Comparison of ENCODE assay signal across 17 cellular contexts in the genomic region with DNA sequence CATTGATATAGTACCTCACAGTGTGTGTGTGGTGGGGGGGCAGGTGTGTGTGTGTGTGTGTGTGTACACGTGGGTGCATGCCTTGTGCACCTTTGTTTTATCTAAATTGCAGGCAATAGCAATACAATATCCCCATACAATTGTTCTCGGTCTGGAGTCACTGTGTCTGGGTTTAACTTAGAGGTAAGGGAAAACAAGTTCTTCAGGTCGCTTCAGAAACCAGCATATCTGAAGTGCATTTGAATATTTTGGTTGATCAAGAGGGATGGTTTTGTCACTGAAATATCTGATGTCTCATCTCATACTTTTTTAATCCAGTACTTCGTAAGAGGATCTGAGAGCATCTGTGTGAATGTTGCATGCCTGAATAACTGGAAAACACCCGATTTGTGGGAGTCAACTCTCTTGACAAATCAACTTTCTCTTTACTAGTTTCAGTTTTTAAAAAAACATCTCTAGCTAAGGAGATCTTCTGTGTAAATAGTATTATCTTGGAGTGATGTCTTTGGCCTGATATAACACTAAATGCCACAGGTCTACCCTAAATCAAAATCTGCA.
A peak's percentile ranks its signal among the peaks of the same experiment; 100 is the strongest.
DNase-seq lines count a peak whose midpoint lies in the region; ATAC-seq, FAIRE-seq and TF ChIP-seq lines count a peak whose summit lies in the region.
"Had no signal": no experiment of that assay in that cellular context is flagged by ENCODE, and none has a peak within 500 bp of the region (broad histone marks: within the 10 kb centered on the region; RNA-seq: fewer than 3 reads in every experiment).

No MANE protein-coding gene starts in this region.

- H3K36me3 ChIP-seq in HEK293 (ENCODE audit: control insufficient read depth in 2 of 2, insufficient read depth in 1 of 2, low read length in 2 of 2) = no peaks in the 10 kb centered on the region; a peak in 1 of 3 replicates
- peaks cover 31% of the 10 kb centered on the region; the same call in 2 of the 3 replicates for H3K36me3 ChIP-seq in K562 (ENCODE audit: control insufficient read depth, insufficient read depth, low read length)

- TF ChIP-seq CTCF in HEK293 (tag by site-specific recombination; IDR thresholded peaks at IDR 0.05) (no peak), K562 (IDR thresholded peaks at IDR 0.05 in 2 of 3, conservative IDR thresholded peaks at IDR 0.05 in 1 of 3; ENCODE audit: insufficient read depth in 2 of 3, low read depth in 1 of 3, low read length in 3 of 3) (no peak), type B pancreatic cell (conservative IDR thresholded peaks at IDR 0.05) (no peak)

- H2AFZ ChIP-seq in K562 (ENCODE audit: low read depth, low read length) = 0 out of 2 replicates have a peak overlapping the region, but pooled peaks have one; percentile 70

- no peak overlapping the region for H3K4me2 ChIP-seq in K562 (ENCODE audit: insufficient read depth, low read length)

- H3K36me3 Mint-ChIP-seq in type B pancreatic cell = peaks cover 7% of the 10 kb centered on the region
- H3K36me3 Mint-ChIP-seq: CD4-positive, CD25-positive, alpha-beta regulatory T cell had no signal

- in situ Hi-C loops in K562 (cut with MboI) = no loop called here

- WGBS in K562 (ENCODE audit: insufficient coverage, low coverage, missing lambda C conversion rate) = 81% methylated on average over 5 of the region's 5 CpGs

- TF ChIP-seq RAD21 in K562 (CRISPR knock-in tag; conservative IDR thresholded peaks at IDR 0.05 in 1 of 2, IDR thresholded peaks at IDR 0.05 in 1 of 2) = no peak

- H3K4me3 ChIP-seq in HEK293 (ENCODE audit: low read depth, low read length) = no peak overlapping the region
- H3K4me3 ChIP-seq in K562 = no peak overlapping the region

- TF ChIP-seq POLR2A in K562 (conservative IDR thresholded peaks at IDR 0.05) = no peak

- CTCF ChIA-PET in HEK293 (lab: Yijun Ruan, JAX) = interaction anchor here (0.6 kb wide), 1 partner anchor 350 kb away, joined by 5 read pairs; no protein-coding TSS in a partner anchor
- CTCF ChIA-PET in K562 (lab: Yijun Ruan, JAX; ENCODE audit: low intra/inter-chr PET ratio) = no interaction called here

- H3K9me1 ChIP-seq in K562 (ENCODE audit: control insufficient read depth, insufficient read depth, low read length) = no peaks in the 10 kb centered on the region

- no TSS peak for BruUV-seq in K562 (replicated peaks; lab: Mats Ljungman, UMichigan)

- H3K4me1 Mint-ChIP-seq in type B pancreatic cell (ENCODE audit: unreplicated experiment) = peaks cover 24% of the 10 kb centered on the region
- H3K4me1 Mint-ChIP-seq: CD4-positive, CD25-positive, alpha-beta regulatory T cell had no signal

- H3K27ac ChIP-seq in HEK293 (ENCODE audit: extremely low read depth, low read depth, low read length) = no peak overlapping the region
- H3K27ac ChIP-seq in K562 (ENCODE audit: extremely low read depth, low read depth, low read length) = no peak overlapping the region

- no peaks in the 10 kb centered on the region for H3K79me2 ChIP-seq in K562 (ENCODE audit: control insufficient read depth, insufficient read depth, low read length)

- ATAC-seq in K562 (no peak), HG03342 (IDR thresholded peaks at IDR 0.05; ENCODE audit: unreplicated experiment) (no peak), HG03469 (IDR thresholded peaks at IDR 0.05; ENCODE audit: unreplicated experiment) (no peak)

- H4K20me1 ChIP-seq in K562 (replicated peaks; ENCODE audit: control insufficient read depth, insufficient read depth, low read length) = no peaks in the 10 kb centered on the region

- H3K4me1 ChIP-seq in HEK293 (ENCODE audit: control insufficient read depth, insufficient read depth, low read length) (peaks cover 10% of the 10 kb centered on the region), K562 (replicated peaks in 1 of 2; ENCODE audit: control insufficient read depth in 2 of 2, insufficient read depth in 2 of 2, low read length in 2 of 2) (peaks cover 7 to 33% of the 10 kb centered on the region in 2 experiments)

- H3K27me3 Mint-ChIP-seq in type B pancreatic cell = no peaks in the 10 kb centered on the region
- H3K27me3 Mint-ChIP-seq: CD4-positive, CD25-positive, alpha-beta regulatory T cell had no signal

- POLR2A ChIA-PET in HEK293 (lab: Yijun Ruan, JAX) (interaction anchor here (0.7 kb wide), 1 partner anchor 46 kb away, joined by 4 read pairs; no protein-coding TSS in a partner anchor), K562 (lab: Yijun Ruan, JAX) (interaction anchor here (0.6 to 1.7 kb wide), 2 partner anchors 203 to 732 kb away, joined by 3 to 5 read pairs; no protein-coding TSS in a partner anchor)

- intact Hi-C loops in K562 (cut with micrococcal nuclease) = no loop called here

- FAIRE-seq in K562 (lab: Jason Lieb, UNC) = no peak
- FAIRE-seq: RCC 7860 had no signal

- DNase-seq in K562 (ENCODE audit: extremely low read depth in 1 of 4, low spot score in 3 of 4) (no peak), kidney glomerular epithelial cell (lab: John Stamatoyannopoulos, UW) (peak; percentile 23), type B pancreatic cell (ENCODE audit: extremely low spot score, unreplicated experiment) (no peak), COLO668 (lab: John Stamatoyannopoulos, UW; ENCODE audit: unreplicated experiment) (no peak)
- DNase-seq: Calu3; CD4-positive, CD25-positive, alpha-beta regulatory T cell; DMS153; NCI-H1105; NCI-H2081; NCI-H2171; NCI-H345; NCI-H82; OCI-M1 had no signal

- H3K4me3 Mint-ChIP-seq in type B pancreatic cell = peak overlapping the region; percentile 67
- H3K4me3 Mint-ChIP-seq: CD4-positive, CD25-positive, alpha-beta regulatory T cell had no signal

- H3K27ac Mint-ChIP-seq in type B pancreatic cell = peak overlapping the region; percentile 88
- H3K27ac Mint-ChIP-seq: CD4-positive, CD25-positive, alpha-beta regulatory T cell had no signal

- no peak for TF ChIP-seq EP300 in K562 (IDR thresholded peaks at IDR 0.05; ENCODE audit: low read length)

- H3K9ac ChIP-seq in K562 (ENCODE audit: insufficient read depth in 1 of 2, low read depth in 2 of 2, low read length in 2 of 2) = no peak overlapping the region

- H3K9me3 ChIP-seq in HEK293 (ENCODE audit: control insufficient read depth, insufficient read depth, low read depth, low read length) (no peaks in the 10 kb centered on the region), K562 (replicated peaks; ENCODE audit: control insufficient read depth, insufficient read depth, low read depth, low read length) (no peaks in the 10 kb centered on the region)

- peaks cover 5% of the 10 kb centered on the region for H3K9me3 Mint-ChIP-seq in type B pancreatic cell

- H3K27me3 ChIP-seq in K562 (ENCODE audit: control insufficient read depth in 2 of 2, insufficient read depth in 2 of 2, low read length in 2 of 2) = no peaks in the 10 kb centered on the region

TF ChIP-seq in HEK293, 187 proteins besides CTCF, POLR2A, EP300 and RAD21 (continues in another document):
- no peak for TF ChIP-seq ZNF302 (tag by site-specific recombination; IDR thresholded peaks at IDR 0.05; ENCODE audit: low read depth)
- TF ChIP-seq, protein P1, sequence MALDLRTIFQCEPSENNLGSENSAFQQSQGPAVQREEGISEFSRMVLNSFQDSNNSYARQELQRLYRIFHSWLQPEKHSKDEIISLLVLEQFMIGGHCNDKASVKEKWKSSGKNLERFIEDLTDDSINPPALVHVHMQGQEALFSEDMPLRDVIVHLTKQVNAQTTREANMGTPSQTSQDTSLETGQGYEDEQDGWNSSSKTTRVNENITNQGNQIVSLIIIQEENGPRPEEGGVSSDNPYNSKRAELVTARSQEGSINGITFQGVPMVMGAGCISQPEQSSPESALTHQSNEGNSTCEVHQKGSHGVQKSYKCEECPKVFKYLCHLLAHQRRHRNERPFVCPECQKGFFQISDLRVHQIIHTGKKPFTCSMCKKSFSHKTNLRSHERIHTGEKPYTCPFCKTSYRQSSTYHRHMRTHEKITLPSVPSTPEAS (tag by site-specific recombination; IDR thresholded peaks at IDR 0.05) = 0 out of 2 replicates have a peak, but pooled peaks have one; percentile 11
- TF ChIP-seq ZNF426 (tag by site-specific recombination; IDR thresholded peaks at IDR 0.05) = no peak
- no peak for TF ChIP-seq ZNF350 (tag by site-specific recombination; IDR thresholded peaks at IDR 0.05)

TF ChIP-seq in K562, 482 proteins besides CTCF, POLR2A, EP300 and RAD21 (continues in another document):
- TF ChIP-seq, protein P2, sequence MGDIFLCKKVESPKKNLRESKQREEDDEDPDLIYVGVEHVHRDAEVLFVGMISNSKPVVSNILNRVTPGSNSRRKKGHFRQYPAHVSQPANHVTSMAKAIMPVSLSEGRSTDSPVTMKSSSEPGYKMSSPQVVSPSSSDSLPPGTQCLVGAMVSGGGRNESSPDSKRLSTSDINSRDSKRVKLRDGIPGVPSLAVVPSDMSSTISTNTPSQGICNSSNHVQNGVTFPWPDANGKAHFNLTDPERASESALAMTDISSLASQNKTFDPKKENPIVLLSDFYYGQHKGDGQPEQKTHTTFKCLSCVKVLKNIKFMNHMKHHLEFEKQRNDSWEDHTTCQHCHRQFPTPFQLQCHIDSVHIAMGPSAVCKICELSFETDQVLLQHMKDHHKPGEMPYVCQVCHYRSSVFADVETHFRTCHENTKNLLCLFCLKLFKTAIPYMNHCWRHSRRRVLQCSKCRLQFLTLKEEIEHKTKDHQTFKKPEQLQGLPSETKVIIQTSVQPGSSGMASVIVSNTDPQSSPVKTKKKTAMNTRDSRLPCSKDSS (IDR thresholded peaks at IDR 0.05; ENCODE audit: low read depth, partially characterized antibody) = no peak
- TF ChIP-seq, protein P3, sequence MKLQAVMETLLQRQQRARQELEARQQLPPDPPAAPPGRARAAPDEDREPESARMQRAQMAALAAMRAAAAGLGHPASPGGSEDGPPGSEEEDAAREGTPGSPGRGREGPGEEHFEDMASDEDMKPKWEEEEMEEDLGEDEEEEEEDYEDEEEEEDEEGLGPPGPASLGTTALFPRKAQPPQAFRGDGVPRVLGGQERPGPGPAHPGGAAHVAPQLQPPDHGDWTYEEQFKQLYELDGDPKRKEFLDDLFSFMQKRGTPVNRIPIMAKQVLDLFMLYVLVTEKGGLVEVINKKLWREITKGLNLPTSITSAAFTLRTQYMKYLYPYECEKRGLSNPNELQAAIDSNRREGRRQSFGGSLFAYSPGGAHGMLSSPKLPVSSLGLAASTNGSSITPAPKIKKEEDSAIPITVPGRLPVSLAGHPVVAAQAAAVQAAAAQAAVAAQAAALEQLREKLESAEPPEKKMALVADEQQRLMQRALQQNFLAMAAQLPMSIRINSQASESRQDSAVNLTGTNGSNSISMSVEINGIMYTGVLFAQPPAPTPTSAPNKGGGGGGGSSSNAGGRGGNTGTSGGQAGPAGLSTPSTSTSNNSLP (IDR thresholded peaks at IDR 0.05; ENCODE audit: borderline replicate concordance, low read depth, low read length) = no peak
- TF ChIP-seq PHF8 (IDR thresholded peaks at IDR 0.05; ENCODE audit: borderline replicate concordance, low read length) = no peak
- no peak for TF ChIP-seq ZBTB7A (IDR thresholded peaks at IDR 0.05; ENCODE audit: borderline replicate concordance, control insufficient read depth, low read depth, low read length)
- no peak for TF ChIP-seq ZNF507 (tag; conservative IDR thresholded peaks at IDR 0.05)
- no peak for TF ChIP-seq ZNF384 (IDR thresholded peaks at IDR 0.05; ENCODE audit: low read depth, low read length)
- no peak for TF ChIP-seq ZBTB17 (CRISPR knock-in tag; IDR thresholded peaks at IDR 0.05)
